In genomic region chr14:92948647-92949046, GRCh38 we compare ENCODE assay signal across 20 cellular contexts. TPM values are rescaled to one million over a fixed set of nuclear protein-coding genes. Genes with fewer than 3 reads are reported as not detected.
A peak's percentile ranks its signal among the peaks of the same experiment; 100 is the strongest.
DNase-seq lines count a peak whose midpoint lies in the region; ATAC-seq, FAIRE-seq and TF ChIP-seq lines count a peak whose summit lies in the region.
"Had no signal": no experiment of that assay in that cellular context is flagged by ENCODE, and none has a peak within 500 bp of the region (broad histone marks: within the 10 kb centered on the region; RNA-seq: fewer than 3 reads in every experiment).

No MANE protein-coding gene starts in this region.

- ATAC-seq in Right ventricle myocardium inferior (no peak), GM12878 (no peak)
- ATAC-seq: A549 had no signal

- H3K4me3 ChIP-seq in left ventricle myocardium inferior (no peak overlapping the region), GM12878 (no peak overlapping the region), dorsolateral prefrontal cortex (no peak overlapping the region), testis (no peak overlapping the region), osteoblast (ENCODE audit: insufficient read depth, low read length) (no peak overlapping the region)
- H3K4me3 ChIP-seq: A549 had no signal

- TF ChIP-seq RAD21 in GM12878 (IDR thresholded peaks at IDR 0.05; ENCODE audit: insufficient read depth, low read depth, low read length): no peak

- 98% methylated on average over 22 of the region's 22 CpGs for WGBS in GM12878 (ENCODE audit: insufficient coverage, insufficient replicate concordance, low lambda C conversion rate, missing lambda C conversion rate)
- whole genome bisulfite sequencing in testis, 2 donors: 85 to 94% methylated on average over 22 of the region's 22 CpGs

- SMC1A ChIA-PET in GM12878 (lab: Charles Lee; ENCODE audit: uncharacterized antibody, unreplicated experiment): interaction anchor here (0.6 to 1.3 kb wide), 2 partner anchors 165 to 1029 kb away, joined by 3 read pairs; no protein-coding TSS in a partner anchor

- H3K9me3 ChIP-seq in left ventricle myocardium inferior (replicated peaks) (no peaks in the 10 kb centered on the region), GM12878 (replicated peaks; ENCODE audit: control insufficient read depth, insufficient read depth, low read length) (no peaks in the 10 kb centered on the region), testis (no peaks in the 10 kb centered on the region), osteoblast (ENCODE audit: low read depth, low read length) (no peaks in the 10 kb centered on the region)
- H3K9me3 ChIP-seq: A549 had no signal

- H3K9ac ChIP-seq in GM12878 (ENCODE audit: control insufficient read depth, insufficient read depth, low read length): no peak overlapping the region

- RAD21 ChIA-PET in GM12878 (lab: Charles Lee; ENCODE audit: unreplicated experiment): no interaction called here

- peak; percentile 42 for DNase-seq in Right ventricle myocardium inferior (ENCODE audit: missing footprints)
- DNase-seq in left ventricle myocardium inferior: no peak
- no peak for DNase-seq in GM12878 (ENCODE audit: low read depth, low spot score)
- DNase-seq in dorsolateral prefrontal cortex: no peak
- DNase-seq in testis: peak; percentile 69
- no peak for DNase-seq in osteoblast (ENCODE audit: insufficient read length, low spot score, missing footprints)
- DNase-seq in SHP77 (lab: John Stamatoyannopoulos, UW): no peak
- DNase-seq: AML-193; CD4-positive, alpha-beta T cell; DMS153; DMS79; GDM1; GOT3; H9 had no signal

- FAIRE-seq in GM12878 (lab: Jason Lieb, UNC): no peak
- FAIRE-seq: A549 had no signal

- H3K27me3 ChIP-seq in left ventricle myocardium inferior (ENCODE audit: low read depth) (no peaks in the 10 kb centered on the region), GM12878 (replicated peaks in 1 of 2; ENCODE audit: control insufficient read depth in 2 of 2, insufficient read depth in 2 of 2, low read length in 1 of 2) (no peaks in the 10 kb centered on the region), dorsolateral prefrontal cortex (no peaks in the 10 kb centered on the region), testis (no peaks in the 10 kb centered on the region), osteoblast (ENCODE audit: insufficient read depth, low read length) (no peaks in the 10 kb centered on the region)

- no peak overlapping the region for H2AFZ ChIP-seq in GM12878 (ENCODE audit: control insufficient read depth, low read depth, low read length)
- no peak overlapping the region for H2AFZ ChIP-seq in osteoblast (ENCODE audit: low read length)

- intact Hi-C loops in Right ventricle myocardium inferior (cut with DNase I) (no loop called here), left ventricle myocardium inferior (cut with micrococcal nuclease) (no loop called here), GM12878 (cut with micrococcal nuclease; ENCODE audit: unreplicated experiment) (no loop called here), dorsolateral prefrontal cortex (cut with DNase I) (no loop called here), testis (cut with DNase I; ENCODE audit: low total_unique reads) (no loop called here)

- TF ChIP-seq EP300 in GM12878 (IDR thresholded peaks at IDR 0.05; ENCODE audit: borderline replicate concordance in 1 of 2, control insufficient read depth in 1 of 2, low read depth in 2 of 2, low read length in 2 of 2): no peak

- in situ Hi-C loops in GM12878 (cut with MboI): no loop called here

- TF ChIP-seq POLR2A in GM12878 (IDR thresholded peaks at IDR 0.05; ENCODE audit: low read depth, low read length): no peak
- no peak for TF ChIP-seq POLR2A in testis (IDR thresholded peaks at IDR 0.05)

- no peak overlapping the region for H3K27ac ChIP-seq in left ventricle myocardium inferior (replicated peaks)
- no peak overlapping the region for H3K27ac ChIP-seq in GM12878 (ENCODE audit: control insufficient read depth, insufficient read depth)
- H3K27ac ChIP-seq in dorsolateral prefrontal cortex: peak overlapping the region in 42 of 59 donors; percentile 2 to 97 (median 69)
- peak overlapping the region; percentile 16 to 24 for H3K27ac ChIP-seq in testis
- H3K27ac ChIP-seq in osteoblast (ENCODE audit: low read depth, low read length): no peak overlapping the region
- H3K27ac ChIP-seq: 22Rv1, A549, C4-2B had no signal

- H3K4me1 ChIP-seq in left ventricle myocardium inferior (peaks cover 72% of the 10 kb centered on the region), GM12878 (ENCODE audit: control insufficient read depth, insufficient read depth, low read length) (no peaks in the 10 kb centered on the region; the same call in 1 of the 2 replicates), testis (peaks cover 43% of the 10 kb centered on the region), osteoblast (ENCODE audit: insufficient read depth, low read length) (no peaks in the 10 kb centered on the region)

- TF ChIP-seq CTCF in left ventricle myocardium inferior (IDR thresholded peaks at IDR 0.05; ENCODE audit: borderline replicate concordance) (no peak), GM12878 (IDR thresholded peaks at IDR 0.05 in 2 of 3, conservative IDR thresholded peaks at IDR 0.05 in 1 of 3; ENCODE audit: control insufficient read depth in 2 of 3, extremely low read depth in 1 of 3, insufficient read depth in 1 of 3, low read depth in 3 of 3, low read length in 3 of 3) (no peak), dorsolateral prefrontal cortex (IDR thresholded peaks at IDR 0.05 in 54 of 56, conservative IDR thresholded peaks at IDR 0.05 in 2 of 56; ENCODE audit: low read depth in 1 of 56, partially characterized antibody in 56 of 56) (no peak), testis (IDR thresholded peaks at IDR 0.05) (no peak), osteoblast (IDR thresholded peaks at IDR 0.05; ENCODE audit: extremely low read depth, low read depth, low read length) (no peak)

- POLR2A ChIA-PET in GM12878 (lab: Charles Lee): no interaction called here

- H4K20me1 ChIP-seq in GM12878 (ENCODE audit: control insufficient read depth, insufficient read depth) (no peaks in the 10 kb centered on the region), osteoblast (ENCODE audit: insufficient read depth, low read length) (peaks cover 3% of the 10 kb centered on the region)

- peaks cover 42% of the 10 kb centered on the region for H3K36me3 ChIP-seq in left ventricle myocardium inferior
- H3K36me3 ChIP-seq in GM12878 (ENCODE audit: control insufficient read depth in 2 of 2, insufficient read depth in 2 of 2, low read length in 1 of 2): peaks cover 7 to 33% of the 10 kb centered on the region in 2 experiments; a peak in 3 of 4 replicates
- H3K36me3 ChIP-seq in testis (ENCODE audit: low read depth, missing control alignments): no peaks in the 10 kb centered on the region
- H3K36me3 ChIP-seq in osteoblast (ENCODE audit: insufficient read depth, low read length): no peaks in the 10 kb centered on the region

- BruUV-seq in GM12878 (replicated peaks; lab: Mats Ljungman, UMichigan): TSS peak; percentile 18

- H3K79me2 ChIP-seq in GM12878 (ENCODE audit: control insufficient read depth, insufficient read depth, low read length): no peaks in the 10 kb centered on the region
- H3K79me2 ChIP-seq in osteoblast (ENCODE audit: insufficient read depth, low read length): no peaks in the 10 kb centered on the region

- H3K4me2 ChIP-seq in GM12878 (ENCODE audit: control insufficient read depth, insufficient read depth) (no peak overlapping the region), osteoblast (ENCODE audit: insufficient read depth, low read length) (no peak overlapping the region)
- H3K4me2 ChIP-seq: A549 had no signal

- CTCF ChIA-PET in GM12878 (lab: Yijun Ruan, JAX): no interaction called here

TF ChIP-seq in GM12878, 131 proteins besides CTCF, POLR2A, EP300 and RAD21 (continues in another document):
- no peak for TF ChIP-seq PBX3 (IDR thresholded peaks at IDR 0.05; ENCODE audit: insufficient replicate concordance, low read depth, low read length)

RNA-seq across cellular contexts. Expression of gene CHGA, which starts 25.7 kb away (rescaled TPM):
- not detected for total RNA-seq in Right ventricle myocardium inferior
- not detected for total RNA-seq in left ventricle myocardium inferior
- total RNA-seq in GM12878 (2013; cell fraction: nucleolus; rRNA removed): not detected in 2 replicates
- not detected in 2 replicates for total RNA-seq in GM12878 (2014; rRNA removed)
- total RNA-seq in GM12878 (2014; rRNA removed; fragmentation: Illumina TruSeq; extraction: Trizol): not detected in 2 replicates
- 0.23 TPM in 1 of 2 replicates, not detected in the other for total RNA-seq in GM12878 (2021)
- polyA plus RNA-seq in GM12878 (2011; ENCODE audit: low read depth): not detected
- not detected in 2 replicates for polyA plus RNA-seq in GM12878 (2011; rRNA removed)
- polyA plus RNA-seq in GM12878 (2011; cell fraction: cytosol; rRNA removed): not detected in 2 replicates
- polyA plus RNA-seq in GM12878 (2011; cell fraction: nucleus; rRNA removed): not detected in 2 replicates
- polyA plus RNA-seq in GM12878 (2012): not detected in 2 replicates
- not detected in 2 replicates for polyA plus RNA-seq in GM12878 (2014; fragmentation: Illumina TruSeq; extraction: Trizol)
- polyA plus RNA-seq in GM12878 (2014; fragmentation: Nextera tagmentation; extraction: Ambion mirVana): not detected
- not detected in 2 replicates for polyA plus RNA-seq in GM12878 (2014; rRNA removed)
- polyA plus RNA-seq in GM12878 (2016; fragmentation: Nextera tagmentation; extraction: Ambion mirVana): under 1 TPM in 1 of 2 experiments, not detected in 1; 0.11 TPM
- not detected in 2 replicates for polyA minus RNA-seq in GM12878 (2011; rRNA and poly(A)+ RNA removed)
- not detected in 2 replicates for polyA minus RNA-seq in GM12878 (2011; cell fraction: cytosol; rRNA and poly(A)+ RNA removed)
- not detected in 2 replicates for polyA minus RNA-seq in GM12878 (2011; cell fraction: nucleus; rRNA and poly(A)+ RNA removed)
- total RNA-seq in dorsolateral prefrontal cortex: 100 to 1,000 TPM; 128 to 561 (median 344) TPM
- total RNA-seq in testis: 100 to 1,000 TPM in 1 of 2 donors, 10 to 100 TPM in 1; 92.9 to 191 TPM
- polyA plus RNA-seq in testis (ENCODE audit: insufficient read depth, low read depth, low replicate concordance): 225 TPM
- not detected in 2 replicates for total RNA-seq in osteoblast
- total RNA-seq: CD4-positive, alpha-beta T cell; Daoy; HT-29 had no signal
- polyA plus RNA-seq: BJ had no signal

Comparison
In these comparisons a context has a peak if more than half of its experiments do, and no peak if none do; other contexts are left out.
1. DNase-seq: peak in Right ventricle myocardium inferior (single experiment) and testis (single experiment); none in left ventricle myocardium inferior (single experiment), GM12878 (single experiment), dorsolateral prefrontal cortex (0 of 10), osteoblast (single experiment) and SHP77 (0 of 2).
2. H3K27ac ChIP-seq: peak in dorsolateral prefrontal cortex (42 of 59) and testis (2 of 2); none in left ventricle myocardium inferior (single experiment), GM12878 (single experiment) and osteoblast (single experiment).
3. RNA of gene CHGA, which starts 25.7 kb away (total RNA-seq): 128 to 561 TPM in dorsolateral prefrontal cortex and 92.9 to 191 TPM in testis; not detected in left ventricle myocardium inferior (single experiment), not detected in Right ventricle myocardium inferior (single experiment), 0.23 TPM in GM12878 and not detected in osteoblast; every median in the first group is over 10 times any median in the second.